ENCODE assay signal across 1 cellular context in genomic region chr19:49573009-49573408, GRCh38.
TF ChIP-seq lines count a peak whose summit lies in the region.

No MANE protein-coding gene starts in this region.

TF ChIP-seq in K562, 482 proteins besides CTCF, POLR2A, EP300 and RAD21:
- TF ChIP-seq ZFP36 (IDR thresholded peaks at IDR 0.05; ENCODE audit: low read depth, low read length, partially characterized antibody), result peak; percentile 31
- TF ChIP-seq ZNF347 (CRISPR knock-in tag; IDR thresholded peaks at IDR 0.05; ENCODE audit: low read depth), result no peak
